ENCODE assay signal across 9 cellular contexts in the genomic region with DNA sequence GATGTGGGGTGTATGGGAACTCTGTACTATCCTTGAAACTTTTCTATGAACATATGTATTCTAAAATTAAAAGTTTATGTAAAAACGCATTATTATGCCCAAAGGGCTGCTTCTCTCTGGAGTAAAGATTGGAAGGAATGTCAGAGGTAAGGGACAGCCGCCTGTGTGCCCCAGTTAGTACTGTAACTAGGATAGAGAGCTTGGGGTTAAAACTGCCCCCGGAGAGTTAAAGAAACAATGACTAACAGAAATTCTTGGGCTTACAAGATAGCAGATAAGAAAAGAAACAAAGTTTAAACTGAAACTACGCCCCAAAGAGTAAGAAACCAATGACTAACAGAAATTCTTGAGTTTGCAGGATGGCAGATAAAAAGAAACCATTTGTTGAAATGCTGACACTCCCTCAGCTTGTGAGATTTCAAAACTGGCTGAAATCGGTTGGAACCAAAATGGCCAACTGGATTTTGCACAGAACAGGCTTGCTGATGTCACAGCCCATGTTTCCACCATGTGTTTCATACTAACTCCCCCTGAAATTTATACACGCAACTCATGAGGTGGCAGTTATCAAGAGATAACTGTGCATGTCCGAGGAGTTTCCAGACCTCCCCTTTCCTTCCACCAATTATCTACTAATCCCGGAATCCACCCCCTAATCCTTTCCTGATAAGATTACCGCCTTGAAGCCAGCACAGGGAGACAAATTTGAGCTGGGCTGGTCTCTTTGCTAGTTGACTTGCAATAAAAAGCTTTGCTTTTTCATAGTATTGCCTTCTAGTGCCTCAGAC. TPM values are rescaled to one million over a fixed set of nuclear protein-coding genes. Genes with fewer than 3 reads are reported as not detected.
DNase-seq lines count a peak whose midpoint lies in the region; ATAC-seq and TF ChIP-seq lines count a peak whose summit lies in the region.
"Had no signal": no experiment of that assay in that cellular context is flagged by ENCODE, and none has a peak within 500 bp of the region (broad histone marks: within the 10 kb centered on the region; RNA-seq: fewer than 3 reads in every experiment).

No MANE protein-coding gene starts in this region.

- peaks cover 3% of the 10 kb centered on the region for H3K27me3 Mint-ChIP-seq in activated CD4-positive, alpha-beta T cell treated with anti-CD3 and anti-CD28 coated beads for 36 hours

- no peaks in the 10 kb centered on the region for H3K36me3 Mint-ChIP-seq in activated CD4-positive, alpha-beta T cell treated with anti-CD3 and anti-CD28 coated beads for 36 hours (ENCODE audit: low read depth)

- H3K27ac Mint-ChIP-seq in activated CD4-positive, alpha-beta T cell treated with anti-CD3 and anti-CD28 coated beads for 36 hours = peak overlapping the region; percentile 3

- DNase-seq in activated CD4-positive, alpha-beta T cell treated with anti-CD3 and anti-CD28 coated beads for 36 hours = peak; percentile 50
- no peak for DNase-seq in activated CD4-positive, alpha-beta T cell treated with anti-CD3 and anti-CD28 coated beads for 1 hour
- peak; percentile 68 for DNase-seq in WERI-Rb-1
- peak; percentile 88 for DNase-seq in hepatocyte (ENCODE audit: low spot score)
- DNase-seq in thoracic aorta (ENCODE audit: low spot score) = no peak
- no peak for DNase-seq in DMS153 (lab: John Stamatoyannopoulos, UW)
- no peak for DNase-seq in iPS-NIHi11 (ENCODE audit: low spot score)

- H3K9me2 ChIP-seq in hepatocyte (replicated peaks; ENCODE audit: insufficient read depth) = no peaks in the 10 kb centered on the region

- H3K9me3 ChIP-seq in WERI-Rb-1 (ENCODE audit: severe bottlenecking) (no peaks in the 10 kb centered on the region), hepatocyte (ENCODE audit: low read depth) (no peaks in the 10 kb centered on the region), thoracic aorta (no peaks in the 10 kb centered on the region)
- H3K9me3 ChIP-seq: BLaER1 treated with 17β-estradiol and CSF1 and Interleukin-3, amounts not matched to agents 10 nM and 100 nM had no signal

- H3K27me3 ChIP-seq in WERI-Rb-1 (ENCODE audit: insufficient read depth, low read depth, severe bottlenecking) (no peaks in the 10 kb centered on the region), hepatocyte (no peaks in the 10 kb centered on the region), thoracic aorta (replicated peaks; ENCODE audit: insufficient read depth) (no peaks in the 10 kb centered on the region)
- H3K27me3 ChIP-seq: BLaER1 treated with 17β-estradiol and CSF1 and Interleukin-3, amounts not matched to agents 10 nM and 100 nM had no signal

- no peak overlapping the region for H3K27ac ChIP-seq in WERI-Rb-1
- H3K27ac ChIP-seq in hepatocyte = peak overlapping the region; percentile 86
- peak overlapping the region; percentile 10 to 67 for H3K27ac ChIP-seq in thoracic aorta
- H3K27ac ChIP-seq: BLaER1 treated with 17β-estradiol and CSF1 and Interleukin-3, amounts not matched to agents 10 nM and 100 nM had no signal

- no peaks in the 10 kb centered on the region for H3K79me2 ChIP-seq in hepatocyte

- peaks cover 15% of the 10 kb centered on the region for H3K4me1 ChIP-seq in hepatocyte (ENCODE audit: insufficient read depth)
- peaks cover 3 to 6% of the 10 kb centered on the region in 2 donors for H3K4me1 ChIP-seq in thoracic aorta (ENCODE audit: control insufficient read depth in 1 of 2, low read depth in 2 of 2)
- H3K4me1 ChIP-seq: BLaER1 treated with 17β-estradiol and CSF1 and Interleukin-3, amounts not matched to agents 10 nM and 100 nM had no signal

- CTCF ChIA-PET in activated CD4-positive, alpha-beta T cell treated with anti-CD3 and anti-CD28 coated beads for 36 hours (lab: Charles Lee) = interaction anchor here (0.7 to 1.5 kb wide), 3 partner anchors 15 to 50 kb away, joined by 3 read pairs; no protein-coding TSS in a partner anchor

- H3K9me3 Mint-ChIP-seq in activated CD4-positive, alpha-beta T cell treated with anti-CD3 and anti-CD28 coated beads for 36 hours (ENCODE audit: low read depth) = no peaks in the 10 kb centered on the region

- 9% methylated on average over 9 of the region's 9 CpGs for WGBS in hepatocyte (ENCODE audit: low lambda C conversion rate, missing lambda C conversion rate)

- H2AFZ ChIP-seq in hepatocyte = peak overlapping the region; percentile 0

- H3K4me1 Mint-ChIP-seq in activated CD4-positive, alpha-beta T cell treated with anti-CD3 and anti-CD28 coated beads for 36 hours = peaks cover 13% of the 10 kb centered on the region

- H3K4me3 Mint-ChIP-seq in activated CD4-positive, alpha-beta T cell treated with anti-CD3 and anti-CD28 coated beads for 36 hours = no peak overlapping the region

- H4K20me1 ChIP-seq in hepatocyte (ENCODE audit: insufficient read depth, poor library complexity, severe bottlenecking) = no peaks in the 10 kb centered on the region
- H4K20me1 ChIP-seq: BLaER1 treated with 17β-estradiol and CSF1 and Interleukin-3, amounts not matched to agents 10 nM and 100 nM had no signal

- TF ChIP-seq CTCF in WERI-Rb-1 (IDR thresholded peaks at IDR 0.05; ENCODE audit: low read depth, low read length) = no peak
- no peak for TF ChIP-seq CTCF in hepatocyte (IDR thresholded peaks at IDR 0.05; ENCODE audit: poor library complexity)
- no peak for TF ChIP-seq CTCF in thoracic aorta (IDR thresholded peaks at IDR 0.05)

- ATAC-seq in activated CD4-positive, alpha-beta T cell treated with anti-CD3 and anti-CD28 coated beads for 36 hours = peak; percentile 90
- peak; percentile 94 for ATAC-seq in thoracic aorta (ENCODE audit: insufficient number of reproducible peaks, low FRiP score, low read depth)
- ATAC-seq in HG03460 (IDR thresholded peaks at IDR 0.05; ENCODE audit: unreplicated experiment) = no peak

- H3K4me2 ChIP-seq in hepatocyte = peak overlapping the region; percentile 60
- H3K4me2 ChIP-seq: BLaER1 treated with 17β-estradiol and CSF1 and Interleukin-3, amounts not matched to agents 10 nM and 100 nM had no signal

- no peaks in the 10 kb centered on the region for H3K36me3 ChIP-seq in WERI-Rb-1
- H3K36me3 ChIP-seq in hepatocyte (replicated peaks; ENCODE audit: insufficient read depth, low read depth) = no peaks in the 10 kb centered on the region
- no peaks in the 10 kb centered on the region for H3K36me3 ChIP-seq in thoracic aorta
- H3K36me3 ChIP-seq: BLaER1 treated with 17β-estradiol and CSF1 and Interleukin-3, amounts not matched to agents 10 nM and 100 nM had no signal

- H3K4me3 ChIP-seq in WERI-Rb-1 (ENCODE audit: low read depth, low read length) (no peak overlapping the region), hepatocyte (no peak overlapping the region), thoracic aorta (peak overlapping the region; percentile 64)
- H3K4me3 ChIP-seq: BLaER1 treated with 17β-estradiol and CSF1 and Interleukin-3, amounts not matched to agents 10 nM and 100 nM had no signal

- intact Hi-C loops in activated CD4-positive, alpha-beta T cell treated with anti-CD3 and anti-CD28 coated beads for 36 hours (cut with DNase I, micrococcal nuclease) = loop anchor here in 1 of 2 experiments (2.0 kb wide), 1 partner anchor 38 kb away; a partner anchor contains a TSS

- POLR2A ChIA-PET in activated CD4-positive, alpha-beta T cell treated with anti-CD3 and anti-CD28 coated beads for 36 hours (lab: Charles Lee) = interaction anchor here (1.0 kb wide), 1 partner anchor 15 kb away, joined by 7 read pairs; no protein-coding TSS in a partner anchor

RNA-seq across cellular contexts. Expression of a gene that starts 8.7 kb away (rescaled TPM):
- total RNA-seq in activated CD4-positive, alpha-beta T cell treated with anti-CD3 and anti-CD28 coated beads for 36 hours = not detected
- total RNA-seq in hepatocyte = 0.08 TPM in 1 of 2 replicates, not detected in the other
- polyA plus RNA-seq in hepatocyte = 0.41 TPM in 1 of 2 replicates, not detected in the other
- 1 to 10 TPM in 1 of 2 donors, under 1 TPM in 1; 0.35 to 8.8 TPM for total RNA-seq in thoracic aorta

RNA-seq across cellular contexts. Expression of a gene that starts 36.8 kb away (rescaled TPM):
- total RNA-seq in activated CD4-positive, alpha-beta T cell treated with anti-CD3 and anti-CD28 coated beads for 36 hours = 100 to 1,000 TPM; 156 to 220 TPM
- total RNA-seq in hepatocyte = 267 and 324 TPM in 2 replicates
- 288 and 290 TPM in 2 replicates for polyA plus RNA-seq in hepatocyte
- 100 to 1,000 TPM; 171 to 195 TPM for total RNA-seq in thoracic aorta

Comparison
In these comparisons a context has a peak if more than half of its experiments do, and no peak if none do; other contexts are left out.
1. DNase-seq: peak in activated CD4-positive, alpha-beta T cell treated with anti-CD3 and anti-CD28 coated beads for 36 hours (single experiment), WERI-Rb-1 (single experiment) and hepatocyte (single experiment); none in activated CD4-positive, alpha-beta T cell treated with anti-CD3 and anti-CD28 coated beads for 1 hour (single experiment), thoracic aorta (single experiment), DMS153 (single experiment) and iPS-NIHi11 (single experiment).